In genomic region chr9:135803441-135803840, GRCh38 we compare ENCODE assay signal across 1 cellular context.
TF ChIP-seq lines count a peak whose summit lies in the region.

No MANE protein-coding gene starts in this region.

TF ChIP-seq in H1, 55 proteins besides CTCF, POLR2A, EP300 and RAD21 (continued from another document):
- TF ChIP-seq, protein P1, sequence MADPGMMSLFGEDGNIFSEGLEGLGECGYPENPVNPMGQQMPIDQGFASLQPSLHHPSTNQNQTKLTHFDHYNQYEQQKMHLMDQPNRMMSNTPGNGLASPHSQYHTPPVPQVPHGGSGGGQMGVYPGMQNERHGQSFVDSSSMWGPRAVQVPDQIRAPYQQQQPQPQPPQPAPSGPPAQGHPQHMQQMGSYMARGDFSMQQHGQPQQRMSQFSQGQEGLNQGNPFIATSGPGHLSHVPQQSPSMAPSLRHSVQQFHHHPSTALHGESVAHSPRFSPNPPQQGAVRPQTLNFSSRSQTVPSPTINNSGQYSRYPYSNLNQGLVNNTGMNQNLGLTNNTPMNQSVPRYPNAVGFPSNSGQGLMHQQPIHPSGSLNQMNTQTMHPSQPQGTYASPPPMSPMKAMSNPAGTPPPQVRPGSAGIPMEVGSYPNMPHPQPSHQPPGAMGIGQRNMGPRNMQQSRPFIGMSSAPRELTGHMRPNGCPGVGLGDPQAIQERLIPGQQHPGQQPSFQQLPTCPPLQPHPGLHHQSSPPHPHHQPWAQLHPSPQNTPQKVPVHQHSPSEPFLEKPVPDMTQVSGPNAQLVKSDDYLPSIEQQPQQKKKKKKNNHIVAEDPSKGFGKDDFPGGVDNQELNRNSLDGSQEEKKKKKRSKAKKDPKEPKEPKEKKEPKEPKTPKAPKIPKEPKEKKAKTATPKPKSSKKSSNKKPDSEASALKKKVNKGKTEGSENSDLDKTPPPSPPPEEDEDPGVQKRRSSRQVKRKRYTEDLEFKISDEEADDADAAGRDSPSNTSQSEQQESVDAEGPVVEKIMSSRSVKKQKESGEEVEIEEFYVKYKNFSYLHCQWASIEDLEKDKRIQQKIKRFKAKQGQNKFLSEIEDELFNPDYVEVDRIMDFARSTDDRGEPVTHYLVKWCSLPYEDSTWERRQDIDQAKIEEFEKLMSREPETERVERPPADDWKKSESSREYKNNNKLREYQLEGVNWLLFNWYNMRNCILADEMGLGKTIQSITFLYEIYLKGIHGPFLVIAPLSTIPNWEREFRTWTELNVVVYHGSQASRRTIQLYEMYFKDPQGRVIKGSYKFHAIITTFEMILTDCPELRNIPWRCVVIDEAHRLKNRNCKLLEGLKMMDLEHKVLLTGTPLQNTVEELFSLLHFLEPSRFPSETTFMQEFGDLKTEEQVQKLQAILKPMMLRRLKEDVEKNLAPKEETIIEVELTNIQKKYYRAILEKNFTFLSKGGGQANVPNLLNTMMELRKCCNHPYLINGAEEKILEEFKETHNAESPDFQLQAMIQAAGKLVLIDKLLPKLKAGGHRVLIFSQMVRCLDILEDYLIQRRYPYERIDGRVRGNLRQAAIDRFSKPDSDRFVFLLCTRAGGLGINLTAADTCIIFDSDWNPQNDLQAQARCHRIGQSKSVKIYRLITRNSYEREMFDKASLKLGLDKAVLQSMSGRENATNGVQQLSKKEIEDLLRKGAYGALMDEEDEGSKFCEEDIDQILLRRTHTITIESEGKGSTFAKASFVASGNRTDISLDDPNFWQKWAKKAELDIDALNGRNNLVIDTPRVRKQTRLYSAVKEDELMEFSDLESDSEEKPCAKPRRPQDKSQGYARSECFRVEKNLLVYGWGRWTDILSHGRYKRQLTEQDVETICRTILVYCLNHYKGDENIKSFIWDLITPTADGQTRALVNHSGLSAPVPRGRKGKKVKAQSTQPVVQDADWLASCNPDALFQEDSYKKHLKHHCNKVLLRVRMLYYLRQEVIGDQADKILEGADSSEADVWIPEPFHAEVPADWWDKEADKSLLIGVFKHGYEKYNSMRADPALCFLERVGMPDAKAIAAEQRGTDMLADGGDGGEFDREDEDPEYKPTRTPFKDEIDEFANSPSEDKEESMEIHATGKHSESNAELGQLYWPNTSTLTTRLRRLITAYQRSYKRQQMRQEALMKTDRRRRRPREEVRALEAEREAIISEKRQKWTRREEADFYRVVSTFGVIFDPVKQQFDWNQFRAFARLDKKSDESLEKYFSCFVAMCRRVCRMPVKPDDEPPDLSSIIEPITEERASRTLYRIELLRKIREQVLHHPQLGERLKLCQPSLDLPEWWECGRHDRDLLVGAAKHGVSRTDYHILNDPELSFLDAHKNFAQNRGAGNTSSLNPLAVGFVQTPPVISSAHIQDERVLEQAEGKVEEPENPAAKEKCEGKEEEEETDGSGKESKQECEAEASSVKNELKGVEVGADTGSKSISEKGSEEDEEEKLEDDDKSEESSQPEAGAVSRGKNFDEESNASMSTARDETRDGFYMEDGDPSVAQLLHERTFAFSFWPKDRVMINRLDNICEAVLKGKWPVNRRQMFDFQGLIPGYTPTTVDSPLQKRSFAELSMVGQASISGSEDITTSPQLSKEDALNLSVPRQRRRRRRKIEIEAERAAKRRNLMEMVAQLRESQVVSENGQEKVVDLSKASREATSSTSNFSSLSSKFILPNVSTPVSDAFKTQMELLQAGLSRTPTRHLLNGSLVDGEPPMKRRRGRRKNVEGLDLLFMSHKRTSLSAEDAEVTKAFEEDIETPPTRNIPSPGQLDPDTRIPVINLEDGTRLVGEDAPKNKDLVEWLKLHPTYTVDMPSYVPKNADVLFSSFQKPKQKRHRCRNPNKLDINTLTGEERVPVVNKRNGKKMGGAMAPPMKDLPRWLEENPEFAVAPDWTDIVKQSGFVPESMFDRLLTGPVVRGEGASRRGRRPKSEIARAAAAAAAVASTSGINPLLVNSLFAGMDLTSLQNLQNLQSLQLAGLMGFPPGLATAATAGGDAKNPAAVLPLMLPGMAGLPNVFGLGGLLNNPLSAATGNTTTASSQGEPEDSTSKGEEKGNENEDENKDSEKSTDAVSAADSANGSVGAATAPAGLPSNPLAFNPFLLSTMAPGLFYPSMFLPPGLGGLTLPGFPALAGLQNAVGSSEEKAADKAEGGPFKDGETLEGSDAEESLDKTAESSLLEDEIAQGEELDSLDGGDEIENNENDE (IDR thresholded peaks at IDR 0.05; ENCODE audit: insufficient replicate concordance, low read length): no peak
- no peak for TF ChIP-seq NANOG (IDR thresholded peaks at IDR 0.05; ENCODE audit: insufficient read depth, low read depth, low read length, poor library complexity, severe bottlenecking)
- TF ChIP-seq ZNF274 (IDR thresholded peaks at IDR 0.05; ENCODE audit: borderline replicate concordance, extremely low read depth, low read length): no peak
- no peak for TF ChIP-seq SRF (IDR thresholded peaks at IDR 0.05; ENCODE audit: low read depth, low read length)
- no peak for TF ChIP-seq TEAD4 (IDR thresholded peaks at IDR 0.05; ENCODE audit: low read depth, low read length)
- no peak for TF ChIP-seq SIRT6 (IDR thresholded peaks at IDR 0.05; ENCODE audit: low read length)
- TF ChIP-seq E2F6 (IDR thresholded peaks at IDR 0.05): no peak
- no peak for TF ChIP-seq CHD2 (IDR thresholded peaks at IDR 0.05; ENCODE audit: low read length)
- no peak for TF ChIP-seq NRF1 (IDR thresholded peaks at IDR 0.05; ENCODE audit: low read depth, low read length)
- no peak for TF ChIP-seq RXRA (IDR thresholded peaks at IDR 0.05; ENCODE audit: insufficient read depth, low read depth, low read length)
- TF ChIP-seq PHF8 (conservative IDR thresholded peaks at IDR 0.05; ENCODE audit: low read depth, low read length): no peak
- no peak for TF ChIP-seq JUND (IDR thresholded peaks at IDR 0.05; ENCODE audit: low read length)
- TF ChIP-seq YY1 (IDR thresholded peaks at IDR 0.05; ENCODE audit: low read depth, low read length): no peak
- TF ChIP-seq JUN (IDR thresholded peaks at IDR 0.05; ENCODE audit: low read depth, low read length): no peak
- TF ChIP-seq, protein P2, sequence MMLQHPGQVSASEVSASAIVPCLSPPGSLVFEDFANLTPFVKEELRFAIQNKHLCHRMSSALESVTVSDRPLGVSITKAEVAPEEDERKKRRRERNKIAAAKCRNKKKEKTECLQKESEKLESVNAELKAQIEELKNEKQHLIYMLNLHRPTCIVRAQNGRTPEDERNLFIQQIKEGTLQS (IDR thresholded peaks at IDR 0.05; ENCODE audit: insufficient read depth, low read depth, low read length): no peak
- TF ChIP-seq GABPA (IDR thresholded peaks at IDR 0.05; ENCODE audit: borderline replicate concordance, insufficient read depth, low read length): no peak
- no peak for TF ChIP-seq POLR2AphosphoS5 (IDR thresholded peaks at IDR 0.05; ENCODE audit: low read depth, low read length)
